33 cellular contexts compared by ENCODE assay signal in genomic region chr3:147343926-147344325, GRCh38.
"Had no signal": no experiment of that assay in that cellular context is flagged by ENCODE, and none has a peak within 500 bp of the region (broad histone marks: within the 10 kb centered on the region; RNA-seq: fewer than 3 reads in every experiment).

No MANE protein-coding gene starts in this region.

- DNase-seq: activated CD4-positive, alpha-beta T cell treated with anti-CD3 and anti-CD28 coated beads, Interleukin-2, amount 10 ng/mL, durations not matched to agents 24 days and 14 days; activated CD4-positive, alpha-beta T cell treated with anti-CD3 and anti-CD28 coated beads, Interleukin-2, amount 50 U/mL, for 4 hours; activated CD4-positive, CD25-positive, alpha-beta regulatory T cell; activated CD8-positive, alpha-beta T cell treated with anti-CD3 and anti-CD28 coated beads for 36 hours; activated gamma-delta T cell; activated naive CD4-positive, alpha-beta T cell treated with Interleukin-2 at 50 U/mL for 16 hours; activated naive CD8-positive, alpha-beta T cell treated with anti-CD3 and anti-CD28 coated beads, Interleukin-2, amount 10 ng/mL, durations not matched to agents 7 days and 5 days; activated T-cell treated with anti-CD3 and anti-CD28 coated beads, Interleukin-2, amount 50 U/mL, for 1 hour; amygdala; Karpas-422; NCI-H1092 treated with DMSO at 0.1 percent for 48 hours; NCI-H146; NCI-H187; NCI-H2029 treated with DMSO at 0.1 percent for 48 hours; NCI-H2107; NCI-H2171; NCI-H226; NCI-H446 treated with DMSO at 0.1 percent for 48 hours; NCI-H524; NCI-H69; NCI-H82; Right ventricle myocardium superior; SW 1271; T-helper 1 cell; T-helper 2 cell; T1000; WERI-Rb-1 had no signal

- H3K36me3 ChIP-seq: ascending aorta, cardiac muscle cell, WERI-Rb-1 had no signal

- H3K9me3 ChIP-seq: ascending aorta had no signal

- H3K27me3 ChIP-seq: ascending aorta had no signal

- H3K9me3 Mint-ChIP-seq: activated CD4-positive, alpha-beta T cell treated with anti-CD3 and anti-CD28 coated beads, Interleukin-2, amount 10 ng/mL, durations not matched to agents 24 days and 14 days; activated CD8-positive, alpha-beta T cell treated with anti-CD3 and anti-CD28 coated beads for 36 hours; activated T-helper 2 cell treated with anti-CD3 and anti-CD28 coated beads, Interferon-gamma antibody, Interleukin-2, Interleukin-4, amounts not matched to agents 10 μg/mL and 5 μg/mL and 100 μg/mL, durations not matched to agents 14 hours and 24 hours and 36 hours had no signal

- H3K27me3 Mint-ChIP-seq: activated CD4-positive, alpha-beta T cell treated with anti-CD3 and anti-CD28 coated beads, Interleukin-2, amount 10 ng/mL, durations not matched to agents 24 days and 14 days; central memory CD8-positive, alpha-beta T cell had no signal

- H3K27ac ChIP-seq: ascending aorta, cardiac muscle cell, WERI-Rb-1 had no signal

- H3K4me3 ChIP-seq: ascending aorta, cardiac muscle cell, K562 had no signal

- H3K4me1 ChIP-seq: ascending aorta had no signal

- H3K4me1 Mint-ChIP-seq: activated CD4-positive, alpha-beta T cell treated with anti-CD3 and anti-CD28 coated beads, Interleukin-2, amount 10 ng/mL, durations not matched to agents 24 days and 14 days; activated naive CD4-positive, alpha-beta T cell treated with anti-CD3 and anti-CD28 coated beads, Interleukin-2, amount 50 U/mL, for 24 hours; activated naive CD8-positive, alpha-beta T cell treated with anti-CD3 and anti-CD28 coated beads, Interleukin-2, amount 10 ng/mL, durations not matched to agents 7 days and 5 days; central memory CD8-positive, alpha-beta T cell had no signal

- H3K36me3 Mint-ChIP-seq: activated naive CD4-positive, alpha-beta T cell treated with anti-CD3 and anti-CD28 coated beads, Interleukin-2, amount 50 U/mL, for 24 hours; activated naive CD8-positive, alpha-beta T cell treated with anti-CD3 and anti-CD28 coated beads, Interleukin-2, amount 10 ng/mL, durations not matched to agents 7 days and 5 days had no signal

- H3K4me3 Mint-ChIP-seq: activated CD4-positive, alpha-beta T cell treated with anti-CD3 and anti-CD28 coated beads, Interleukin-2, amount 10 ng/mL, durations not matched to agents 24 days and 14 days; activated CD8-positive, alpha-beta T cell treated with anti-CD3 and anti-CD28 coated beads for 36 hours; activated naive CD4-positive, alpha-beta T cell treated with anti-CD3 and anti-CD28 coated beads, Interleukin-2, amount 50 U/mL, for 24 hours; activated naive CD8-positive, alpha-beta T cell treated with anti-CD3 and anti-CD28 coated beads, Interleukin-2, amount 10 ng/mL, durations not matched to agents 7 days and 5 days; central memory CD8-positive, alpha-beta T cell had no signal

- H3K27ac Mint-ChIP-seq: activated CD4-positive, alpha-beta T cell treated with anti-CD3 and anti-CD28 coated beads, Interleukin-2, amount 10 ng/mL, durations not matched to agents 24 days and 14 days; activated CD8-positive, alpha-beta T cell treated with anti-CD3 and anti-CD28 coated beads for 36 hours; activated naive CD4-positive, alpha-beta T cell treated with anti-CD3 and anti-CD28 coated beads, Interleukin-2, amount 50 U/mL, for 24 hours; activated naive CD8-positive, alpha-beta T cell treated with anti-CD3 and anti-CD28 coated beads, Interleukin-2, amount 10 ng/mL, durations not matched to agents 7 days and 5 days; activated T-helper 2 cell treated with anti-CD3 and anti-CD28 coated beads, Interferon-gamma antibody, Interleukin-2, Interleukin-4, amounts not matched to agents 10 μg/mL and 5 μg/mL and 100 μg/mL, durations not matched to agents 14 hours and 24 hours and 36 hours had no signal
